ENCODE assay signal across 1 cellular context in genomic region chr1:156347337-156347736, GRCh38.
A peak's percentile ranks its signal among the peaks of the same experiment; 100 is the strongest.
TF ChIP-seq lines count a peak whose summit lies in the region.

No MANE protein-coding gene starts in this region.

TF ChIP-seq in IMR-90, 13 proteins besides CTCF, POLR2A, EP300 and RAD21:
- TF ChIP-seq, protein P1, sequence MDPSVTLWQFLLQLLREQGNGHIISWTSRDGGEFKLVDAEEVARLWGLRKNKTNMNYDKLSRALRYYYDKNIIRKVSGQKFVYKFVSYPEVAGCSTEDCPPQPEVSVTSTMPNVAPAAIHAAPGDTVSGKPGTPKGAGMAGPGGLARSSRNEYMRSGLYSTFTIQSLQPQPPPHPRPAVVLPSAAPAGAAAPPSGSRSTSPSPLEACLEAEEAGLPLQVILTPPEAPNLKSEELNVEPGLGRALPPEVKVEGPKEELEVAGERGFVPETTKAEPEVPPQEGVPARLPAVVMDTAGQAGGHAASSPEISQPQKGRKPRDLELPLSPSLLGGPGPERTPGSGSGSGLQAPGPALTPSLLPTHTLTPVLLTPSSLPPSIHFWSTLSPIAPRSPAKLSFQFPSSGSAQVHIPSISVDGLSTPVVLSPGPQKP (IDR thresholded peaks at IDR 0.05; ENCODE audit: borderline replicate concordance, low read depth, low read length), result no peak
- TF ChIP-seq, protein P2, sequence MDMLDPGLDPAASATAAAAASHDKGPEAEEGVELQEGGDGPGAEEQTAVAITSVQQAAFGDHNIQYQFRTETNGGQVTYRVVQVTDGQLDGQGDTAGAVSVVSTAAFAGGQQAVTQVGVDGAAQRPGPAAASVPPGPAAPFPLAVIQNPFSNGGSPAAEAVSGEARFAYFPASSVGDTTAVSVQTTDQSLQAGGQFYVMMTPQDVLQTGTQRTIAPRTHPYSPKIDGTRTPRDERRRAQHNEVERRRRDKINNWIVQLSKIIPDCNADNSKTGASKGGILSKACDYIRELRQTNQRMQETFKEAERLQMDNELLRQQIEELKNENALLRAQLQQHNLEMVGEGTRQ (IDR thresholded peaks at IDR 0.05; ENCODE audit: low read depth, low read length), result peak; percentile 36; the same call in 1 of the 2 replicates
